In the genomic region with DNA sequence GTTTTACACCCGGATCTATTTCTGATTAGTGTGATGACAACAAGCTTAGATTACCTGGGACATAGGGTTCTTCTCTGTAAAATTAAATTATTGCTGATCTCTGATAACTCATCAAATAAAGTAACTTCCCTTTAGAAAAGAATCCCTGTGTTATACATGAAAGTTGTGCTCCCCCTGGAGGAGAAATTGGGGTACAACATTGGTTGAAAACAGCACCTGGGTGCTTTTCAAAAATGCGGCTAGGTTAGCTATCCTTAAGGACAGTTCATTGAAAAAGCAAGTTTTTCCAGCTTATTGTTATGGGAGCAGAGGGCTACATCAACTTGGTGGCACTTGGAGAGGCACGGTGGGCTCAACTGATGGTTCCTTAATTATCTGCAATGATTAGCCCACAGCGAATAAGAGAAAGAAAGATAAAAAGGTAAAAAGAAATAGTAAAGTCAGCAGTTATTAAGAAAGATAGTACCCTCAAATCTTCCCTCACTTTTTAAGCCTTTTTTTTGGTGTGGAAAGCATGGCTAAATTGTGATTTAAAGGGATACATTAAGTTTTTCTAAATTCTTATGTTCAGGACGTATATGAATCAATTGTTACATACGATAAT, we compare ENCODE assay signal across 8 cellular contexts.
DNase-seq lines count a peak whose midpoint lies in the region; ATAC-seq and TF ChIP-seq lines count a peak whose summit lies in the region.

No MANE protein-coding gene starts in this region.

- no peaks in the 10 kb centered on the region for H3K36me3 Mint-ChIP-seq in CD8-positive, alpha-beta T cell
- peaks cover 4% of the 10 kb centered on the region for H3K36me3 Mint-ChIP-seq in brain

- H3K9me3 Mint-ChIP-seq in CD8-positive, alpha-beta T cell: no peaks in the 10 kb centered on the region
- no peaks in the 10 kb centered on the region for H3K9me3 Mint-ChIP-seq in brain

- no peak overlapping the region for H3K9ac ChIP-seq in liver (ENCODE audit: low read depth in 1 of 2, low read length in 2 of 2)

- no peak for ATAC-seq in CD8-positive, alpha-beta T cell
- ATAC-seq in GM18498 (IDR thresholded peaks at IDR 0.05; ENCODE audit: unreplicated experiment) (peak; percentile 71), HG03103 (IDR thresholded peaks at IDR 0.05; ENCODE audit: low read depth, unreplicated experiment) (peak; percentile 82)

- no peaks in the 10 kb centered on the region for H3K4me1 ChIP-seq in CD8-positive, alpha-beta T cell (ENCODE audit: insufficient read depth, low read length)
- no peaks in the 10 kb centered on the region for H3K4me1 ChIP-seq in liver (ENCODE audit: control insufficient read depth in 4 of 4, insufficient read depth in 4 of 4, low read length in 3 of 4)
- no peaks in the 10 kb centered on the region for H3K4me1 ChIP-seq in effector memory CD4-positive, alpha-beta T cell (ENCODE audit: control insufficient read depth, insufficient read depth, low read length, poor library complexity, severe bottlenecking)

- no peaks in the 10 kb centered on the region for H3K36me3 ChIP-seq in CD8-positive, alpha-beta T cell (ENCODE audit: insufficient read depth, low read length)
- H3K36me3 ChIP-seq in liver (ENCODE audit: control insufficient read depth in 4 of 4, insufficient read depth in 3 of 4, low read depth in 1 of 4, low read length in 3 of 4): no peaks in the 10 kb centered on the region
- no peaks in the 10 kb centered on the region for H3K36me3 ChIP-seq in effector memory CD4-positive, alpha-beta T cell (ENCODE audit: control insufficient read depth, insufficient read depth, low read length)

- no peak overlapping the region for H3K4me3 ChIP-seq in CD8-positive, alpha-beta T cell (ENCODE audit: low read depth, low read length)
- no peak overlapping the region for H3K4me3 ChIP-seq in liver (ENCODE audit: low read depth in 1 of 3, low read length in 3 of 3)
- no peak overlapping the region for H3K4me3 ChIP-seq in effector memory CD4-positive, alpha-beta T cell (ENCODE audit: insufficient read depth, low read depth, low read length, poor library complexity, severe bottlenecking)

- intact Hi-C loops in CD8-positive, alpha-beta T cell (cut with DNase I, micrococcal nuclease): no loop called here

- H3K9me3 ChIP-seq in CD8-positive, alpha-beta T cell (ENCODE audit: low read length): no peaks in the 10 kb centered on the region
- H3K9me3 ChIP-seq in liver (ENCODE audit: control insufficient read depth in 4 of 4, low read length in 3 of 4): no peaks in the 10 kb centered on the region
- H3K9me3 ChIP-seq in effector memory CD4-positive, alpha-beta T cell (ENCODE audit: control insufficient read depth, low read length): no peaks in the 10 kb centered on the region

- TF ChIP-seq CTCF in CD8-positive, alpha-beta T cell (IDR thresholded peaks at IDR 0.05): peak; percentile 64
- peak; percentile 79 to 85 for TF ChIP-seq CTCF in brain (conservative IDR thresholded peaks at IDR 0.05)
- peak; percentile 64 for TF ChIP-seq CTCF in liver (IDR thresholded peaks at IDR 0.05; ENCODE audit: low read depth, low read length, missing input control)

- peak in 3 of 7 experiments; percentile 1 to 17 (median 12) for DNase-seq in CD8-positive, alpha-beta T cell
- DNase-seq in NCI-H748 treated with DMSO at 0.1 percent for 48 hours (lab: John Stamatoyannopoulos, UW) (peak; percentile 35), H4 (ENCODE audit: low spot score) (no peak)
- no peak for DNase-seq in effector memory CD4-positive, alpha-beta T cell

- POLR2A ChIA-PET in CD8-positive, alpha-beta T cell (lab: Charles Lee): no interaction called here

- WGBS in liver: 38% methylated on average over 6 of the region's 6 CpGs

- H3K4me1 Mint-ChIP-seq in CD8-positive, alpha-beta T cell (ENCODE audit: low read depth): no peaks in the 10 kb centered on the region
- H3K4me1 Mint-ChIP-seq in brain: peaks cover 39% of the 10 kb centered on the region

- no peaks in the 10 kb centered on the region for H3K27me3 ChIP-seq in CD8-positive, alpha-beta T cell (ENCODE audit: insufficient read depth, low read length)
- H3K27me3 ChIP-seq in liver (ENCODE audit: control insufficient read depth in 4 of 4, insufficient read depth in 4 of 4, low read length in 3 of 4): peaks cover 0 to 8% (median 2%) of the 10 kb centered on the region in 4 donors
- no peaks in the 10 kb centered on the region for H3K27me3 ChIP-seq in effector memory CD4-positive, alpha-beta T cell (replicated peaks; ENCODE audit: control insufficient read depth, insufficient read depth, low read length, poor library complexity, severe bottlenecking)

- peak; percentile 65 to 72 for TF ChIP-seq RAD21 in liver (IDR thresholded peaks at IDR 0.05)

- no peak overlapping the region for H3K27ac Mint-ChIP-seq in CD8-positive, alpha-beta T cell
- H3K27ac Mint-ChIP-seq in brain: peak overlapping the region in 3 of 5 experiments; percentile 19 to 75 (median 55)

- no peak overlapping the region for H3K4me3 Mint-ChIP-seq in CD8-positive, alpha-beta T cell
- no peak overlapping the region for H3K4me3 Mint-ChIP-seq in brain

- H3K27me3 Mint-ChIP-seq in CD8-positive, alpha-beta T cell (ENCODE audit: low read depth): peaks cover 13% of the 10 kb centered on the region
- H3K27me3 Mint-ChIP-seq in brain: no peaks in the 10 kb centered on the region

- CTCF ChIA-PET in CD8-positive, alpha-beta T cell (lab: Charles Lee): interaction anchor here (0.7 to 1.4 kb wide), 4 partner anchors 11 to 303 kb away, joined by 3 read pairs; no protein-coding TSS in a partner anchor

- no peak overlapping the region for H3K27ac ChIP-seq in CD8-positive, alpha-beta T cell (ENCODE audit: low read depth, low read length)
- no peak overlapping the region for H3K27ac ChIP-seq in liver (ENCODE audit: low read depth in 1 of 2, low read length in 2 of 2)
- no peak overlapping the region for H3K27ac ChIP-seq in effector memory CD4-positive, alpha-beta T cell (ENCODE audit: insufficient read depth, low read length, poor library complexity, severe bottlenecking)

TF ChIP-seq in liver, 16 proteins besides CTCF, POLR2A, EP300 and RAD21:
- TF ChIP-seq YY1 (IDR thresholded peaks at IDR 0.05): no peak
- TF ChIP-seq, protein P1, sequence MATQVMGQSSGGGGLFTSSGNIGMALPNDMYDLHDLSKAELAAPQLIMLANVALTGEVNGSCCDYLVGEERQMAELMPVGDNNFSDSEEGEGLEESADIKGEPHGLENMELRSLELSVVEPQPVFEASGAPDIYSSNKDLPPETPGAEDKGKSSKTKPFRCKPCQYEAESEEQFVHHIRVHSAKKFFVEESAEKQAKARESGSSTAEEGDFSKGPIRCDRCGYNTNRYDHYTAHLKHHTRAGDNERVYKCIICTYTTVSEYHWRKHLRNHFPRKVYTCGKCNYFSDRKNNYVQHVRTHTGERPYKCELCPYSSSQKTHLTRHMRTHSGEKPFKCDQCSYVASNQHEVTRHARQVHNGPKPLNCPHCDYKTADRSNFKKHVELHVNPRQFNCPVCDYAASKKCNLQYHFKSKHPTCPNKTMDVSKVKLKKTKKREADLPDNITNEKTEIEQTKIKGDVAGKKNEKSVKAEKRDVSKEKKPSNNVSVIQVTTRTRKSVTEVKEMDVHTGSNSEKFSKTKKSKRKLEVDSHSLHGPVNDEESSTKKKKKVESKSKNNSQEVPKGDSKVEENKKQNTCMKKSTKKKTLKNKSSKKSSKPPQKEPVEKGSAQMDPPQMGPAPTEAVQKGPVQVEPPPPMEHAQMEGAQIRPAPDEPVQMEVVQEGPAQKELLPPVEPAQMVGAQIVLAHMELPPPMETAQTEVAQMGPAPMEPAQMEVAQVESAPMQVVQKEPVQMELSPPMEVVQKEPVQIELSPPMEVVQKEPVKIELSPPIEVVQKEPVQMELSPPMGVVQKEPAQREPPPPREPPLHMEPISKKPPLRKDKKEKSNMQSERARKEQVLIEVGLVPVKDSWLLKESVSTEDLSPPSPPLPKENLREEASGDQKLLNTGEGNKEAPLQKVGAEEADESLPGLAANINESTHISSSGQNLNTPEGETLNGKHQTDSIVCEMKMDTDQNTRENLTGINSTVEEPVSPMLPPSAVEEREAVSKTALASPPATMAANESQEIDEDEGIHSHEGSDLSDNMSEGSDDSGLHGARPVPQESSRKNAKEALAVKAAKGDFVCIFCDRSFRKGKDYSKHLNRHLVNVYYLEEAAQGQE (IDR thresholded peaks at IDR 0.05): no peak
- TF ChIP-seq RXRA (IDR thresholded peaks at IDR 0.05): no peak
- TF ChIP-seq, protein P2, sequence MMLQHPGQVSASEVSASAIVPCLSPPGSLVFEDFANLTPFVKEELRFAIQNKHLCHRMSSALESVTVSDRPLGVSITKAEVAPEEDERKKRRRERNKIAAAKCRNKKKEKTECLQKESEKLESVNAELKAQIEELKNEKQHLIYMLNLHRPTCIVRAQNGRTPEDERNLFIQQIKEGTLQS (IDR thresholded peaks at IDR 0.05): no peak
- TF ChIP-seq FOXA2 (IDR thresholded peaks at IDR 0.05): no peak
- no peak for TF ChIP-seq HNF4A (conservative IDR thresholded peaks at IDR 0.05)
- no peak for TF ChIP-seq SP1 (IDR thresholded peaks at IDR 0.05)
- TF ChIP-seq HNF4G (IDR thresholded peaks at IDR 0.05): no peak
- TF ChIP-seq FOXA1 (IDR thresholded peaks at IDR 0.05): no peak
- no peak for TF ChIP-seq TAF1 (conservative IDR thresholded peaks at IDR 0.05)
- no peak for TF ChIP-seq JUND (IDR thresholded peaks at IDR 0.05)
- no peak for TF ChIP-seq EGR1 (IDR thresholded peaks at IDR 0.05; ENCODE audit: low read depth in 2 of 2)
- TF ChIP-seq, protein P3, sequence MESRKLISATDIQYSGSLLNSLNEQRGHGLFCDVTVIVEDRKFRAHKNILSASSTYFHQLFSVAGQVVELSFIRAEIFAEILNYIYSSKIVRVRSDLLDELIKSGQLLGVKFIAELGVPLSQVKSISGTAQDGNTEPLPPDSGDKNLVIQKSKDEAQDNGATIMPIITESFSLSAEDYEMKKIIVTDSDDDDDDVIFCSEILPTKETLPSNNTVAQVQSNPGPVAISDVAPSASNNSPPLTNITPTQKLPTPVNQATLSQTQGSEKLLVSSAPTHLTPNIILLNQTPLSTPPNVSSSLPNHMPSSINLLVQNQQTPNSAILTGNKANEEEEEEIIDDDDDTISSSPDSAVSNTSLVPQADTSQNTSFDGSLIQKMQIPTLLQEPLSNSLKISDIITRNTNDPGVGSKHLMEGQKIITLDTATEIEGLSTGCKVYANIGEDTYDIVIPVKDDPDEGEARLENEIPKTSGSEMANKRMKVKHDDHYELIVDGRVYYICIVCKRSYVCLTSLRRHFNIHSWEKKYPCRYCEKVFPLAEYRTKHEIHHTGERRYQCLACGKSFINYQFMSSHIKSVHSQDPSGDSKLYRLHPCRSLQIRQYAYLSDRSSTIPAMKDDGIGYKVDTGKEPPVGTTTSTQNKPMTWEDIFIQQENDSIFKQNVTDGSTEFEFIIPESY (IDR thresholded peaks at IDR 0.05): no peak
- no peak for TF ChIP-seq NR2F2 (IDR thresholded peaks at IDR 0.05)
